1 cellular context compared by ENCODE assay signal in genomic region chr16:30771726-30772125, GRCh38.
TF ChIP-seq lines count a peak whose summit lies in the region.

No MANE protein-coding gene starts in this region.

TF ChIP-seq in HepG2, 621 proteins besides CTCF, POLR2A, EP300 and RAD21:
- TF ChIP-seq GATAD1 (CRISPR knock-in tag; IDR thresholded peaks at IDR 0.05) = no peak
- no peak for TF ChIP-seq PPARG (CRISPR knock-in tag; conservative IDR thresholded peaks at IDR 0.05)
- no peak for TF ChIP-seq ERF (CRISPR knock-in tag; IDR thresholded peaks at IDR 0.05)
- TF ChIP-seq NFE2L1 (CRISPR knock-in tag; IDR thresholded peaks at IDR 0.05; ENCODE audit: borderline replicate concordance) = no peak
- TF ChIP-seq CREM (IDR thresholded peaks at IDR 0.05) = no peak
- no peak for TF ChIP-seq CREM (CRISPR knock-in tag; IDR thresholded peaks at IDR 0.05)
- TF ChIP-seq KDM4B (CRISPR knock-in tag; IDR thresholded peaks at IDR 0.05) = no peak
- TF ChIP-seq ZNF124 (CRISPR knock-in tag; IDR thresholded peaks at IDR 0.05) = no peak
- peak; percentile 81 for TF ChIP-seq AGO2 (optimal IDR thresholded peaks at IDR 0.05; ENCODE audit: low read depth, low read length)
- TF ChIP-seq SMC3 (IDR thresholded peaks at IDR 0.05; ENCODE audit: low read length) = no peak
- TF ChIP-seq RBFOX2 (IDR thresholded peaks at IDR 0.05; ENCODE audit: low read depth, low read length) = peak; percentile 38; the same call in 1 of the 2 replicates
- TF ChIP-seq ZNF747 (CRISPR knock-in tag; IDR thresholded peaks at IDR 0.05; ENCODE audit: borderline replicate concordance) = no peak
